In genomic region chr1:226172589-226172988, GRCh38 we compare ENCODE assay signal across 32 cellular contexts. TPM values are rescaled to one million over a fixed set of nuclear protein-coding genes. Genes with fewer than 3 reads are reported as not detected.
"Had no signal": no experiment of that assay in that cellular context is flagged by ENCODE, and none has a peak within 500 bp of the region (broad histone marks: within the 10 kb centered on the region; RNA-seq: fewer than 3 reads in every experiment).

No MANE protein-coding gene starts in this region.

- H3K4me3 ChIP-seq: ovary, psoas muscle, skin epidermis, smooth muscle cell, spleen, suprapubic skin, testis, tibial artery, transverse colon, upper lobe of left lung, vagina had no signal

- H3K4me1 ChIP-seq: parathyroid adenoma, testis had no signal

- DNase-seq: naive thymus-derived CD8-positive, alpha-beta T cell; nephron progenitor cell; nucleus accumbens; ovary; posterior cingulate gyrus; psoas muscle; right cardiac atrium; spleen; stimulated activated CD4-positive, alpha-beta T cell treated with anti-CD3 and anti-CD28 coated beads, Interleukin-12 subunit alpha, Interleukin-12 subunit beta, amount 100 ng/mL, for 4 hours; stimulated activated CD4-positive, alpha-beta T cell treated with anti-CD3 and anti-CD28 coated beads, Interleukin-1b, Interleukin-23, amount 100 ng/mL, for 48 hours; stimulated activated CD4-positive, alpha-beta T cell treated with anti-CD3 and anti-CD28 coated beads, Interleukin-4, amount 100 ng/mL, for 1 hour; stimulated activated CD4-positive, alpha-beta T cell treated with anti-CD3 and anti-CD28 coated beads, Interleukin-4, amount 100 ng/mL, for 4 hours; stimulated activated CD8-positive, alpha-beta memory T cell treated with anti-CD3 and anti-CD28 coated beads, Interleukin-4, amount 100 ng/mL, for 48 hours; stimulated activated naive CD4-positive, alpha-beta T cell; stimulated activated naive CD8-positive, alpha-beta T cell treated with anti-CD3 and anti-CD28 coated beads, Interleukin-15, amount 100 ng/mL, for 72 hours; stimulated activated naive CD8-positive, alpha-beta T cell treated with anti-CD3 and anti-CD28 coated beads, Interleukin-15, Interleukin-2, amounts not matched to agents 100 U/mL and 50 U/mL, for 24 hours; substantia nigra; testis; tibial artery; transverse colon; upper lobe of left lung had no signal

- FAIRE-seq: urothelium cell line had no signal

- H3K27me3 ChIP-seq: neutrophil, ovary, spleen, suprapubic skin, testis, tibial artery, transverse colon, upper lobe of left lung, vagina had no signal

- H2AFZ ChIP-seq: parathyroid adenoma had no signal

- H3K27ac ChIP-seq: neutrophil, ovary, parathyroid adenoma, psoas muscle, skin epidermis, spleen, suprapubic skin, testis, tibial artery, transverse colon, upper lobe of left lung, vagina had no signal

- H3K4me2 ChIP-seq: smooth muscle cell had no signal

- H3K36me3 ChIP-seq: ovary, transverse colon had no signal

- H3K9ac ChIP-seq: parathyroid adenoma had no signal

- H3K9me3 ChIP-seq: neutrophil, ovary, psoas muscle, spleen, suprapubic skin, testis, tibial artery, transverse colon, upper lobe of left lung, vagina had no signal

- ATAC-seq: naive thymus-derived CD8-positive, alpha-beta T cell; natural killer cell treated with Interleukin-12 subunit alpha and Interleukin-12 subunit beta and Interleukin-15 and Interleukin-18, amount 100 ng/mL, for 72 hours; psoas muscle; right cardiac atrium; sciatic nerve; stimulated activated memory B cell treated with anti-CD40 and anti-IgM and Interleukin-4, amounts not matched to agents 10 μg/mL and 1 μg/mL and 100 μg/mL, for 72 hours; stimulated activated naive CD8-positive, alpha-beta T cell treated with anti-CD3 and anti-CD28 coated beads, Interleukin-15, amount 100 ng/mL, for 72 hours; stimulated activated naive CD8-positive, alpha-beta T cell treated with anti-CD3 and anti-CD28 coated beads, Interleukin-15, Interleukin-2, amounts not matched to agents 100 U/mL and 50 U/mL, for 24 hours had no signal

RNA-seq across cellular contexts. Expression of gene MIXL1, which starts 50.9 kb away (rescaled TPM):
- total RNA-seq: naive thymus-derived CD8-positive, alpha-beta T cell; natural killer cell treated with Interleukin-12 subunit alpha and Interleukin-12 subunit beta and Interleukin-15 and Interleukin-18, amount 100 ng/mL, for 72 hours; psoas muscle; renal cortical epithelial cell; right cardiac atrium; sciatic nerve; vagina had no signal
- polyA plus RNA-seq: right cardiac atrium had no signal
